ENCODE assay signal across 20 cellular contexts in genomic region chr6:117142145-117142544, GRCh38.
"Had no signal": no experiment of that assay in that cellular context is flagged by ENCODE, and none has a peak within 500 bp of the region (broad histone marks: within the 10 kb centered on the region; RNA-seq: fewer than 3 reads in every experiment).

No MANE protein-coding gene starts in this region.

- H3K4me3 ChIP-seq: K562 had no signal

- H3K27ac ChIP-seq: HL-60, KMS-11 had no signal

- DNase-seq: Kasumi-1, MM.1S, NCI-H1092 treated with DMSO at 0.1 percent for 48 hours, NCI-H1436, NCI-H187, NCI-H2029, NCI-H2081 treated with DMSO at 0.1 percent for 48 hours, NCI-H2171, NCI-H226, NCI-H446, NCI-H510A, NCI-H524 treated with DMSO at 0.1 percent for 48 hours, NCI-H69, NCI-H774, RPMI8226, SHP77 had no signal

- ATAC-seq: K562, SK-N-SH treated with all-trans-retinoic acid at 6 μM for 48 hours had no signal
